In the genomic region with DNA sequence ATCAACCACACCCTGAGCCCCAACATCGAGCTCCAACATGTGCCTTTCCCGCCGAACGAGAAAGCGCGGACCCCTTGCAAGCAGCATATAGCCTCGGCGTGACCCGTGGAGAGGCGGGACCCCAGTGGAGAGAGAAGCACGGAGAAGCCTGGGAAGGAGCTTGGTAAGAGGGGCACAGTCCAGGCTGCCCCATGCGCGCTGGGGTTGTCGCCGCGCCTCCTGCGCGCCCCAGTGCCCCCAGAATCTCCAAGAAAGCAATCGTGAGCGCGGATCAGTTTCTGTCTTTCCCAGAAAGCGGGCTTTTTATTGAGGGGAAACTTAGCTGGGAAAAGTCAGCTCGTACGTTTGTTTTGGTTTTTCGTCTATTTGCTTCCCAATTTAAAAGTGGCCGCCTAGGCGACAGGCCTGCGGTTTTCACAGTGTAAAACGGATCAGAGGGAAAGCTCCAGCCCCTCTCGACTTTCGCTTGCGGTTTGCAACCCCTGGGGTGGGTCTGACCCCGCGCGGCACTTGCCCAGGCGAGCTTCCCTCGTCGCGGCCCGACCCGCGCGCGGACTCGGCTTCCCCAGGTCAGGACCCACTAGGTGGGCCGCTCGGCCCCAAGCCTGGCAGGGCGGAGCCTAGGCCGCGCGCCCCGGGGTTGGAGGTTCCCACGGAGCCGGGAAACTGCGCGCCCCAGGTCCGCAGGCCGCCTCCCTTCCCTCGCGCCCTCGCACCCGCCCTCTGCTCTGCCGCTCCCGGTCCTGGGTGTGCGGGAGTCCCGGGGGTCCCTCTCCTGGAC, we compare ENCODE assay signal across 8 cellular contexts. TPM values are rescaled to one million over a fixed set of nuclear protein-coding genes. Genes with fewer than 3 reads are reported as not detected.
DNase-seq lines count a peak whose midpoint lies in the region; ATAC-seq, FAIRE-seq and TF ChIP-seq lines count a peak whose summit lies in the region.

No MANE protein-coding gene starts in this region.

- TF ChIP-seq RAD21 in A549 (conservative IDR thresholded peaks at IDR 0.05 in 1 of 2, IDR thresholded peaks at IDR 0.05 in 1 of 2): peak; percentile 34 to 57

- H3K4me3 ChIP-seq in A549: peak overlapping the region; percentile 77

- no peaks in the 10 kb centered on the region for H3K36me3 Mint-ChIP-seq in activated CD8-positive, alpha-beta T cell treated with anti-CD3 and anti-CD28 coated beads for 36 hours (ENCODE audit: low read depth)

- ATAC-seq in A549 (peak; percentile 4 to 48; a peak in 3 of 6 replicates), GM18907 (IDR thresholded peaks at IDR 0.05; ENCODE audit: unreplicated experiment) (peak; percentile 30), foreskin keratinocyte (peak; percentile 27), omental fat pad (ENCODE audit: low FRiP score) (peak; percentile 34)
- ATAC-seq in activated CD8-positive, alpha-beta T cell treated with anti-CD3 and anti-CD28 coated beads for 36 hours: no peak

- peak overlapping the region; percentile 93 to 99 for H3K27ac ChIP-seq in A549
- H3K27ac ChIP-seq in foreskin keratinocyte: peak overlapping the region; percentile 14

- H3K27me3 ChIP-seq in foreskin keratinocyte: peaks cover 2% of the 10 kb centered on the region

- TF ChIP-seq CTCF in A549 (IDR thresholded peaks at IDR 0.05) (no peak; the same call in 2 of the 3 replicates), foreskin keratinocyte (conservative IDR thresholded peaks at IDR 0.05) (no peak), omental fat pad (IDR thresholded peaks at IDR 0.05) (no peak)
- TF ChIP-seq CTCF in activated CD8-positive, alpha-beta T cell treated with anti-CD3 and anti-CD28 coated beads for 36 hours (IDR thresholded peaks at IDR 0.05): no peak

- no peaks in the 10 kb centered on the region for H3K9me3 ChIP-seq in A549

- intact Hi-C loops in activated CD8-positive, alpha-beta T cell treated with anti-CD3 and anti-CD28 coated beads for 36 hours (cut with micrococcal nuclease): loop anchor here (2.0 to 5.0 kb wide), 3 partner anchors 38 to 458 kb away; a partner anchor contains a TSS

- CTCF ChIA-PET in A549 (lab: Yijun Ruan, JAX): interaction anchor here (0.7 to 9.4 kb wide), 24 partner anchors 9 to 644 kb away, joined by 3 to 97 read pairs (median 4); a partner anchor contains a TSS
- CTCF ChIA-PET in activated CD8-positive, alpha-beta T cell treated with anti-CD3 and anti-CD28 coated beads for 36 hours (lab: Charles Lee): interaction anchor here (0.9 to 5.3 kb wide), 6 partner anchors 9 to 531 kb away, joined by 3 to 58 read pairs (median 6); no protein-coding TSS in a partner anchor

- H3K27me3 Mint-ChIP-seq in activated CD8-positive, alpha-beta T cell treated with anti-CD3 and anti-CD28 coated beads for 36 hours: peaks cover 51% of the 10 kb centered on the region

- H3K27ac Mint-ChIP-seq in activated CD8-positive, alpha-beta T cell treated with anti-CD3 and anti-CD28 coated beads for 36 hours: no peak overlapping the region

- WGBS in A549 (ENCODE audit: missing lambda C conversion rate): 44% methylated on average over 47 of the region's 66 CpGs

- TF ChIP-seq POLR2A in A549 (IDR thresholded peaks at IDR 0.05; ENCODE audit: low read length) (peak; percentile 49), GM12891 (IDR thresholded peaks at IDR 0.05; ENCODE audit: low read depth, low read length) (no peak)

- DNase-seq in A549 (ENCODE audit: low read depth in 1 of 2, low spot score in 1 of 2) (peak in 1 of 2 experiments; percentile 66), foreskin keratinocyte (peak in 1 of 2 donors; percentile 30), omental fat pad (ENCODE audit: low spot score) (no peak), GM12891 (ENCODE audit: insufficient read length, low spot score) (no peak), NCI-H524 treated with DMSO at 0.1 percent for 48 hours (lab: John Stamatoyannopoulos, UW) (no peak), COR-L47 (lab: John Stamatoyannopoulos, UW) (no peak)
- peak; percentile 23 for DNase-seq in activated CD8-positive, alpha-beta T cell treated with anti-CD3 and anti-CD28 coated beads for 36 hours

- POLR2A ChIA-PET in A549 (lab: Yijun Ruan, JAX): interaction anchor here (0.6 to 5.2 kb wide), 8 partner anchors 24 to 397 kb away, joined by 3 to 27 read pairs (median 3); no protein-coding TSS in a partner anchor
- POLR2A ChIA-PET in activated CD8-positive, alpha-beta T cell treated with anti-CD3 and anti-CD28 coated beads for 36 hours (lab: Charles Lee): no interaction called here

- peak overlapping the region; percentile 78 for H3K4me3 Mint-ChIP-seq in activated CD8-positive, alpha-beta T cell treated with anti-CD3 and anti-CD28 coated beads for 36 hours

- H3K4me1 ChIP-seq in A549: peaks cover 50% of the 10 kb centered on the region
- H3K4me1 ChIP-seq in foreskin keratinocyte: no peaks in the 10 kb centered on the region

- peak overlapping the region; percentile 93 for H3K4me2 ChIP-seq in A549

- peaks cover 14% of the 10 kb centered on the region for H3K4me1 Mint-ChIP-seq in activated CD8-positive, alpha-beta T cell treated with anti-CD3 and anti-CD28 coated beads for 36 hours (ENCODE audit: low read depth)

- no peak for TF ChIP-seq EP300 in A549 (IDR thresholded peaks at IDR 0.05)

- H3K9me3 Mint-ChIP-seq in activated CD8-positive, alpha-beta T cell treated with anti-CD3 and anti-CD28 coated beads for 36 hours: no peaks in the 10 kb centered on the region

- FAIRE-seq in A549 (lab: Jason Lieb, UNC) (no peak), GM12891 (lab: Jason Lieb, UNC) (no peak)

TF ChIP-seq in A549, 52 proteins besides CTCF, POLR2A, EP300 and RAD21 (continues in another document):
- TF ChIP-seq, protein P1, sequence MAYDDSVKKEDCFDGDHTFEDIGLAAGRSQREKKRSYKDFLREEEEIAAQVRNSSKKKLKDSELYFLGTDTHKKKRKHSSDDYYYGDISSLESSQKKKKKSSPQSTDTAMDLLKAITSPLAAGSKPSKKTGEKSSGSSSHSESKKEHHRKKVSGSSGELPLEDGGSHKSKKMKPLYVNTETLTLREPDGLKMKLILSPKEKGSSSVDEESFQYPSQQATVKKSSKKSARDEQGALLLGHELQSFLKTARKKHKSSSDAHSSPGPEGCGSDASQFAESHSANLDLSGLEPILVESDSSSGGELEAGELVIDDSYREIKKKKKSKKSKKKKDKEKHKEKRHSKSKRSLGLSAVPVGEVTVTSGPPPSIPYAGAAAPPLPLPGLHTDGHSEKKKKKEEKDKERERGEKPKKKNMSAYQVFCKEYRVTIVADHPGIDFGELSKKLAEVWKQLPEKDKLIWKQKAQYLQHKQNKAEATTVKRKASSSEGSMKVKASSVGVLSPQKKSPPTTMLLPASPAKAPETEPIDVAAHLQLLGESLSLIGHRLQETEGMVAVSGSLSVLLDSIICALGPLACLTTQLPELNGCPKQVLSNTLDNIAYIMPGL (CRISPR knock-in tag; IDR thresholded peaks at IDR 0.05; ENCODE audit: borderline replicate concordance): 0 out of 2 replicates have a peak, but pooled peaks have one; percentile 12
- TF ChIP-seq ZNF302 (CRISPR knock-in tag; IDR thresholded peaks at IDR 0.05): no peak
- TF ChIP-seq SREBF2 (IDR thresholded peaks at IDR 0.05): no peak
- no peak for TF ChIP-seq HDAC2 (IDR thresholded peaks at IDR 0.05)
- peak in 1 of 2 experiments; percentile 62; a peak in 2 of 5 replicates for TF ChIP-seq JUN (IDR thresholded peaks at IDR 0.05)
- TF ChIP-seq HOXA7 (CRISPR knock-in tag; IDR thresholded peaks at IDR 0.05): no peak

TF ChIP-seq in GM12891, 5 proteins besides CTCF, POLR2A, EP300 and RAD21:
- TF ChIP-seq POLR2AphosphoS5 (IDR thresholded peaks at IDR 0.05; ENCODE audit: low read depth, low read length): no peak
- no peak for TF ChIP-seq PAX5 (IDR thresholded peaks at IDR 0.05; ENCODE audit: insufficient read depth, low read length, severe bottlenecking)
- TF ChIP-seq SPI1 (IDR thresholded peaks at IDR 0.05; ENCODE audit: low read depth, low read length): no peak
- TF ChIP-seq TAF1 (IDR thresholded peaks at IDR 0.05; ENCODE audit: low read depth, low read length): no peak
- TF ChIP-seq POU2F2 (IDR thresholded peaks at IDR 0.05; ENCODE audit: low read depth, low read length): no peak

RNA-seq across cellular contexts. Expression of a gene that starts 31.1 kb away (rescaled TPM):
- 0.87 and 1.0 TPM in 2 replicates for polyA plus RNA-seq in A549 (2011; rRNA removed)
- 0.54 and 0.60 TPM in 2 replicates for polyA plus RNA-seq in A549 (2012; cell fraction: cytosol; rRNA removed)
- 0.48 and 0.60 TPM in 2 replicates for polyA plus RNA-seq in A549 (2012; cell fraction: nucleus; rRNA removed)
- polyA plus RNA-seq in A549 (2017; fragmentation: RNase III; extraction: RNeasy Plus Mini Kit Qiagen cat#74134 plus additional on column Dnase treatment): 3.5 to 4.2 TPM (median 4.1 TPM) in 3 replicates
- polyA minus RNA-seq in A549 (2011; rRNA and poly(A)+ RNA removed): 1.2 and 1.4 TPM in 2 replicates
- total RNA-seq in activated CD8-positive, alpha-beta T cell treated with anti-CD3 and anti-CD28 coated beads for 36 hours: under 1 TPM; 0.11 to 0.36 TPM
- 0.32 and 0.51 TPM in 2 replicates for total RNA-seq in foreskin keratinocyte
- polyA plus RNA-seq in foreskin keratinocyte: 0.04 and 0.13 TPM in 2 replicates
- total RNA-seq in omental fat pad: 1 to 10 TPM in 2 of 4 donors, under 1 TPM in 2; 0.36 to 1.4 (median 0.77) TPM
- polyA plus RNA-seq in GM12891 (2012; ENCODE audit: low read depth, missing spikeins): 0.10 TPM

RNA-seq across cellular contexts. Expression of a gene that starts 39.6 kb away (rescaled TPM):
- polyA plus RNA-seq in A549 (2011; rRNA removed): 54.1 and 55.5 TPM in 2 replicates
- 28.8 and 31.8 TPM in 2 replicates for polyA plus RNA-seq in A549 (2012; cell fraction: cytosol; rRNA removed)
- 26.3 and 38.8 TPM in 2 replicates for polyA plus RNA-seq in A549 (2012; cell fraction: nucleus; rRNA removed)
- polyA plus RNA-seq in A549 (2017; fragmentation: RNase III; extraction: RNeasy Plus Mini Kit Qiagen cat#74134 plus additional on column Dnase treatment): 35.3 to 41.7 TPM (median 38.9 TPM) in 3 replicates
- 65.1 and 116 TPM in 2 replicates for polyA minus RNA-seq in A549 (2011; rRNA and poly(A)+ RNA removed)
- total RNA-seq in activated CD8-positive, alpha-beta T cell treated with anti-CD3 and anti-CD28 coated beads for 36 hours: 10 to 100 TPM; 33.9 to 36.4 TPM
- 32.6 and 35.2 TPM in 2 replicates for total RNA-seq in foreskin keratinocyte
- 10.6 and 13.1 TPM in 2 replicates for polyA plus RNA-seq in foreskin keratinocyte
- 10 to 100 TPM; 33.4 to 58.1 (median 43.6) TPM for total RNA-seq in omental fat pad
- polyA plus RNA-seq in GM12891 (2012; ENCODE audit: low read depth, missing spikeins): 20.4 TPM
